8 cellular contexts compared by ENCODE assay signal in the genomic region with DNA sequence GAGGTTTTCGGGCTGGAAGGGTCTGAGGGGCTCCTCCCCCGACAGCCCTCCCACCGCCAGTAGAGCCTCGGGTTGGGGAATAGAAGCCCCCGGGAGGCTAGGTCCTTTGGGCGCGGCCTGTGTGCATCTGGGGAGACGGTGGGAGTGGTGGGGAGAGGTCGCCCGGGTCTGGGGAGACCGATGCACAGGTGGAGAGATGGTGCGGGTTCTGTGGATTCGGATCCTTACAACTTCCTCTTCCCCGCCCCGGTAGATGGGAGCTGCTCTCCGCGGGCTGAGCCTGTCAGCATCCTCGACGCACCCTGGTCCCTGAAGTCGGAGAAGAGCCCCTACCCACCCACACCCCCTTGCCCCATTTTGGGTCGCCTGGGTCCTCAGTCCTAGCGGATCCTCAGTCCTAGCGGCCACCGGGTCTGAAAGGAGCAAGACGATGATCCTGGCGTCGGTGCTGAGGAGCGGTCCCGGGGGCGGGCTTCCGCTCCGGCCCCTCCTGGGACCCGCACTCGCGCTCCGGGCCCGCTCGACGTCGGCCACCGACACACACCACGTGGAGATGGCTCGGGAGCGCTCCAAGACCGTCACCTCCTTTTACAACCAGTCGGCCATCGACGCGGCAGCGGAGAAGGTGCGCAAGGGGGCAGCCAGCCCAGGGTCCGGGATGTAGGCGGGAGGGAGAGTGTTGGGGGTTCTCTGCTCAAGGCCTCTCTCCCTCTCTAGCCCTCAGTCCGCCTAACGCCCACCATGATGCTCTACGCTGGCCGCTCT. TPM values are rescaled to one million over a fixed set of nuclear protein-coding genes. Genes with fewer than 3 reads are reported as not detected.
DNase-seq lines count a peak whose midpoint lies in the region; ATAC-seq and TF ChIP-seq lines count a peak whose summit lies in the region.

No MANE protein-coding gene starts in this region.

- peak overlapping the region; percentile 95 for H2AFZ ChIP-seq in IMR-90 (replicated peaks; ENCODE audit: low read length, poor library complexity)

- peak overlapping the region; percentile 75 for H3K9ac ChIP-seq in IMR-90 (ENCODE audit: low read depth, low read length)

- peak overlapping the region; percentile 45 for H3K14ac ChIP-seq in IMR-90 (replicated peaks; ENCODE audit: low read depth, low read length)

- WGBS in IMR-90 (ENCODE audit: extremely low coverage in 2 of 2, insufficient read length in 1 of 2), 2 experiments: 47% methylated on average over 12 of the region's 57 CpGs; no CpG with 5 or more reads in 1 of the 2 experiments

- H3K27me3 Mint-ChIP-seq in chondrocyte (ENCODE audit: low read depth): no peaks in the 10 kb centered on the region

- DNase-seq in A673 (ENCODE audit: low spot score): no peak
- DNase-seq in IMR-90: no peak
- no peak for DNase-seq in chondrocyte (ENCODE audit: low spot score)
- DNase-seq in mucosa of descending colon: no peak
- no peak for DNase-seq in UCSD-AML1 (lab: John Stamatoyannopoulos, UW; ENCODE audit: unreplicated experiment)
- no peak for DNase-seq in ureter (ENCODE audit: low spot score)
- DNase-seq in NCI-H1092 treated with DMSO at 0.1 percent for 48 hours (lab: John Stamatoyannopoulos, UW): no peak

- peak overlapping the region; percentile 39; the same call in 1 of the 2 replicates for H3K4ac ChIP-seq in IMR-90 (ENCODE audit: low read depth, low read length)

- no peak overlapping the region for H2BK120ac ChIP-seq in IMR-90 (ENCODE audit: low read depth, low read length)

- no peaks in the 10 kb centered on the region; the same call in 1 of the 2 replicates for H4K20me1 ChIP-seq in IMR-90 (ENCODE audit: insufficient read depth, low read length)

- H3K4me3 ChIP-seq in A673 (ENCODE audit: low read depth, low read length, poor library complexity, severe bottlenecking) (peak overlapping the region; percentile 96), IMR-90 (ENCODE audit: insufficient read depth, low read depth, low read length) (peak overlapping the region; percentile 85), mucosa of descending colon (peak overlapping the region; percentile 69)

- peak overlapping the region; percentile 78 for H2AK5ac ChIP-seq in IMR-90 (ENCODE audit: low read depth, low read length)

- dilution Hi-C loops in IMR-90 (cut with HindIII; ENCODE audit: low sequenced_read_pairs, unreplicated experiment): no loop called here

- peak overlapping the region; percentile 87 for H3K27ac ChIP-seq in A673 (ENCODE audit: low read depth, low read length, poor library complexity, severe bottlenecking)
- peak overlapping the region; percentile 76; the same call in 1 of the 2 replicates for H3K27ac ChIP-seq in IMR-90 (ENCODE audit: insufficient read depth, low read length)

- no peak for TF ChIP-seq CTCF in A673 (conservative IDR thresholded peaks at IDR 0.05; ENCODE audit: low read depth, low read length)
- no peak for TF ChIP-seq CTCF in IMR-90 (conservative IDR thresholded peaks at IDR 0.05; ENCODE audit: low read depth, low read length)
- TF ChIP-seq CTCF in chondrocyte (IDR thresholded peaks at IDR 0.05): no peak
- TF ChIP-seq CTCF in mucosa of descending colon (IDR thresholded peaks at IDR 0.05): no peak

- intact Hi-C loops in A673 (cut with micrococcal nuclease; ENCODE audit: unreplicated experiment): no loop called here
- intact Hi-C loops in IMR-90 (cut with micrococcal nuclease): no loop called here
- intact Hi-C loops in mucosa of descending colon (cut with DNase I, micrococcal nuclease): no loop called here

- no peak overlapping the region for H2BK15ac ChIP-seq in IMR-90 (ENCODE audit: low read depth, low read length)

- TF ChIP-seq RAD21 in IMR-90 (IDR thresholded peaks at IDR 0.05; ENCODE audit: low read length): no peak

- H2AK9ac ChIP-seq in IMR-90 (replicated peaks; ENCODE audit: low read depth, low read length, poor library complexity): peak overlapping the region; percentile 95

- H4K5ac ChIP-seq in IMR-90 (ENCODE audit: low read depth, low read length): no peak overlapping the region

- peaks cover 21% of the 10 kb centered on the region for H3K4me1 Mint-ChIP-seq in chondrocyte (ENCODE audit: low read depth)

- CTCF ChIA-PET in A673 (lab: Charles Lee) (interaction anchor here (0.5 kb wide), 1 partner anchor 415 kb away, joined by 3 read pairs; no protein-coding TSS in a partner anchor), IMR-90 (lab: Yijun Ruan, JAX) (no interaction called here)

- no peak overlapping the region for H3K27ac Mint-ChIP-seq in chondrocyte (ENCODE audit: unreplicated experiment)

- in situ Hi-C loops in IMR-90 (cut with MboI; ENCODE audit: low sequenced_read_pairs): no loop called here

- H3K27me3 ChIP-seq in A673 (replicated peaks; ENCODE audit: insufficient read depth, low read depth, low read length, poor library complexity): no peaks in the 10 kb centered on the region
- H3K27me3 ChIP-seq in IMR-90 (ENCODE audit: control insufficient read depth, insufficient read depth, low read length): no peaks in the 10 kb centered on the region

- peak overlapping the region; percentile 79 for H2BK5ac ChIP-seq in IMR-90 (ENCODE audit: low read depth, low read length, poor library complexity, severe bottlenecking)

- POLR2A ChIA-PET in A673 (lab: Charles Lee; ENCODE audit: low non-redundant PET): interaction anchor here (0.6 kb wide), 1 partner anchor 8 kb away, joined by 3 read pairs; a partner anchor contains a TSS
- POLR2A ChIA-PET in IMR-90 (lab: Charles Lee; ENCODE audit: unreplicated experiment): no interaction called here

- H2BK20ac ChIP-seq in IMR-90 (ENCODE audit: low read depth, low read length): no peak overlapping the region

- H3K4me2 ChIP-seq in IMR-90 (ENCODE audit: low read depth, low read length): peak overlapping the region; percentile 93

- peaks cover 14% of the 10 kb centered on the region for H3K36me3 Mint-ChIP-seq in chondrocyte (ENCODE audit: low read depth)

- H3K18ac ChIP-seq in IMR-90 (ENCODE audit: low read depth, low read length): no peak overlapping the region

- H3K4me3 Mint-ChIP-seq in chondrocyte (ENCODE audit: unreplicated experiment): peak overlapping the region; percentile 81

- peak overlapping the region; percentile 38; the same call in 1 of the 2 replicates for H3K23ac ChIP-seq in IMR-90 (ENCODE audit: low read depth, low read length)

- H3K9me3 ChIP-seq in A673 (ENCODE audit: low read depth, low read length, poor library complexity, severe bottlenecking) (no peaks in the 10 kb centered on the region), IMR-90 (ENCODE audit: control insufficient read depth, insufficient read depth, low read length) (no peaks in the 10 kb centered on the region), mucosa of descending colon (no peaks in the 10 kb centered on the region)

- no peak for TF ChIP-seq POLR2A in IMR-90 (IDR thresholded peaks at IDR 0.05; ENCODE audit: low read depth, low read length)

- H3K36me3 ChIP-seq in A673 (ENCODE audit: insufficient read depth, low read length, poor library complexity, severe bottlenecking): peaks cover 31% of the 10 kb centered on the region
- peaks cover 40% of the 10 kb centered on the region for H3K36me3 ChIP-seq in IMR-90 (ENCODE audit: control insufficient read depth, insufficient read depth, low read length)
- H3K36me3 ChIP-seq in mucosa of descending colon (ENCODE audit: low read depth): no peaks in the 10 kb centered on the region

- H3K9me1 ChIP-seq in IMR-90 (ENCODE audit: insufficient read depth, low read length): peaks cover 11% of the 10 kb centered on the region; the same call in 1 of the 2 replicates

- H3K56ac ChIP-seq in IMR-90 (ENCODE audit: extremely low read depth, insufficient read depth, low read length): no peak overlapping the region

- BruUV-seq in A673 (replicated peaks; lab: Mats Ljungman, UMichigan): TSS peak; percentile 41
- TSS peak; percentile 86 for BruUV-seq in IMR-90 (replicated peaks; lab: Mats Ljungman, UMichigan)

- peaks cover 18 to 41% of the 10 kb centered on the region in 2 experiments for H3K79me1 ChIP-seq in IMR-90 (ENCODE audit: low read depth in 1 of 2, low read length in 2 of 2)

- H3K4me1 ChIP-seq in A673 (ENCODE audit: insufficient read depth, low read length, poor library complexity, severe bottlenecking) (peaks cover 13% of the 10 kb centered on the region), IMR-90 (ENCODE audit: control insufficient read depth, insufficient read depth, low read length) (peaks cover 5% of the 10 kb centered on the region), mucosa of descending colon (ENCODE audit: low read depth) (peaks cover 17% of the 10 kb centered on the region)

- ATAC-seq in IMR-90 (ENCODE audit: low read depth) (peak; percentile 2; the same call in 1 of the 2 replicates), mucosa of descending colon (peak; percentile 4), HG02642 (IDR thresholded peaks at IDR 0.05; ENCODE audit: poor library complexity, unreplicated experiment) (no peak)

- no peaks in the 10 kb centered on the region for H3K9me3 Mint-ChIP-seq in chondrocyte (ENCODE audit: low read depth)

- peak overlapping the region; percentile 67 to 98; a peak in 2 of 4 replicates for H4K8ac ChIP-seq in IMR-90 (ENCODE audit: low read depth in 2 of 2, low read length in 2 of 2)

- peak overlapping the region; percentile 43; the same call in 1 of the 2 replicates for H4K91ac ChIP-seq in IMR-90 (ENCODE audit: insufficient read depth, low read depth, low read length)

RNA-seq across cellular contexts. Expression of a gene that starts 0.8 kb away (rescaled TPM):
- total RNA-seq in A673 (2021) (36.6 and 40.6 TPM in 2 replicates), IMR-90 (2012; rRNA removed) (24.4 and 26.0 TPM in 2 replicates), chondrocyte (36.3 to 44.5 TPM (median 41.9 TPM) in 3 replicates), mucosa of descending colon (10 to 100 TPM; 31.7 to 40.1 (median 36.6) TPM), ureter (29.8 TPM)
- polyA plus RNA-seq in IMR-90 (2012; rRNA removed): 79.3 and 89.7 TPM in 2 replicates
- 78.8 and 105 TPM in 2 replicates for polyA plus RNA-seq in IMR-90 (2012; cell fraction: cytosol; rRNA removed)
- 56.0 and 112 TPM in 2 replicates for polyA plus RNA-seq in IMR-90 (2012; cell fraction: nucleus; rRNA removed; ENCODE audit: low replicate concordance)

RNA-seq across cellular contexts. Expression of a gene that starts 8.5 kb away (rescaled TPM):
- total RNA-seq in A673 (2021) (65.4 and 70.6 TPM in 2 replicates), IMR-90 (2012; rRNA removed) (18.9 and 19.4 TPM in 2 replicates), chondrocyte (28.3 to 43.2 TPM (median 34.7 TPM) in 3 replicates), mucosa of descending colon (10 to 100 TPM; 61.1 to 83.1 (median 69.6) TPM), ureter (77.9 TPM)
- 27.4 and 28.4 TPM in 2 replicates for polyA plus RNA-seq in IMR-90 (2012; rRNA removed)
- polyA plus RNA-seq in IMR-90 (2012; cell fraction: cytosol; rRNA removed): 20.8 and 21.6 TPM in 2 replicates
- 55.3 and 65.5 TPM in 2 replicates for polyA plus RNA-seq in IMR-90 (2012; cell fraction: nucleus; rRNA removed; ENCODE audit: low replicate concordance)

RNA-seq across cellular contexts. Expression of a gene that starts 14.4 kb away (rescaled TPM):
- total RNA-seq in A673 (2021) (85.0 and 98.3 TPM in 2 replicates), IMR-90 (2012; rRNA removed) (61.9 and 65.2 TPM in 2 replicates), chondrocyte (167 to 199 TPM (median 193 TPM) in 3 replicates), mucosa of descending colon (10 to 100 TPM; 31.9 to 67.9 (median 41.3) TPM), ureter (42.1 TPM)
- polyA plus RNA-seq in IMR-90 (2012; rRNA removed): 317 and 362 TPM in 2 replicates
- 544 and 807 TPM in 2 replicates for polyA plus RNA-seq in IMR-90 (2012; cell fraction: cytosol; rRNA removed)
- polyA plus RNA-seq in IMR-90 (2012; cell fraction: nucleus; rRNA removed; ENCODE audit: low replicate concordance): 203 and 293 TPM in 2 replicates

RNA-seq across cellular contexts. Expression of a gene that starts 20.2 kb away (rescaled TPM):
- total RNA-seq in A673 (2021): 3.1 and 4.0 TPM in 2 replicates
- total RNA-seq in IMR-90 (2012; rRNA removed): 0.56 and 0.72 TPM in 2 replicates
- 5.4 and 5.9 TPM in 2 replicates for polyA plus RNA-seq in IMR-90 (2012; rRNA removed)
- polyA plus RNA-seq in IMR-90 (2012; cell fraction: cytosol; rRNA removed): 1.2 and 1.8 TPM in 2 replicates
- 63.3 and 120 TPM in 2 replicates for polyA plus RNA-seq in IMR-90 (2012; cell fraction: nucleus; rRNA removed; ENCODE audit: low replicate concordance)
- 3.3 to 7.0 TPM (median 5.9 TPM) in 3 replicates for total RNA-seq in chondrocyte
- 1 to 10 TPM; 1.1 to 2.7 (median 1.3) TPM for total RNA-seq in mucosa of descending colon
- 1.2 TPM for total RNA-seq in ureter

RNA-seq across cellular contexts. Expression of a gene that starts 26.6 kb away (rescaled TPM):
- total RNA-seq in A673 (2021) (not detected in 2 replicates), IMR-90 (2012; rRNA removed) (not detected in 2 replicates), chondrocyte (not detected in 3 replicates), mucosa of descending colon (100 to 1,000 TPM; 163 to 482 (median 422) TPM), ureter (17.0 TPM)
- 0.10 TPM in 1 of 2 replicates, not detected in the other for polyA plus RNA-seq in IMR-90 (2012; rRNA removed)
- polyA plus RNA-seq in IMR-90 (2012; cell fraction: cytosol; rRNA removed): not detected in 2 replicates
- polyA plus RNA-seq in IMR-90 (2012; cell fraction: nucleus; rRNA removed; ENCODE audit: low replicate concordance): 0.06 and 0.09 TPM in 2 replicates
